9 cellular contexts compared by ENCODE assay signal in genomic region chr5:131416729-131417128, GRCh38.
DNase-seq lines count a peak whose midpoint lies in the region; ATAC-seq and TF ChIP-seq lines count a peak whose summit lies in the region.
"Had no signal": no experiment of that assay in that cellular context is flagged by ENCODE, and none has a peak within 500 bp of the region (broad histone marks: within the 10 kb centered on the region; RNA-seq: fewer than 3 reads in every experiment).

No MANE protein-coding gene starts in this region.

- peak overlapping the region; percentile 87 for H3K27ac Mint-ChIP-seq in activated naive CD8-positive, alpha-beta T cell

- WGBS in testis, 2 donors: 54 to 90% methylated on average over 3 of the region's 3 CpGs

- H3K27me3 ChIP-seq in testis: no peaks in the 10 kb centered on the region
- H3K27me3 ChIP-seq: colonic mucosa had no signal

- H3K4me3 Mint-ChIP-seq in activated naive CD8-positive, alpha-beta T cell: no peak overlapping the region

- peak; percentile 70 for ATAC-seq in GM18505 (IDR thresholded peaks at IDR 0.05; ENCODE audit: unreplicated experiment)
- ATAC-seq in GM19468 (IDR thresholded peaks at IDR 0.05; ENCODE audit: extremely low read depth, unreplicated experiment): peak; percentile 61
- peak; percentile 58 for ATAC-seq in HG03095 (IDR thresholded peaks at IDR 0.05; ENCODE audit: unreplicated experiment)

- no peaks in the 10 kb centered on the region for H3K9me3 ChIP-seq in testis
- H3K9me3 ChIP-seq: colonic mucosa had no signal

- no peaks in the 10 kb centered on the region for H3K9me3 Mint-ChIP-seq in activated naive CD8-positive, alpha-beta T cell (ENCODE audit: low read depth)

- no peak overlapping the region for H3K4me3 ChIP-seq in testis
- H3K4me3 ChIP-seq: colonic mucosa had no signal

- DNase-seq in putamen (ENCODE audit: low spot score) (no peak), NCI-H2029 (lab: John Stamatoyannopoulos, UW) (no peak), HPDE6-E6E7 (ENCODE audit: extremely low spot score) (no peak), testis (no peak)

- H3K27me3 Mint-ChIP-seq in activated naive CD8-positive, alpha-beta T cell: no peaks in the 10 kb centered on the region

- H3K4me1 Mint-ChIP-seq in activated naive CD8-positive, alpha-beta T cell (ENCODE audit: low read depth): peaks cover 36% of the 10 kb centered on the region

- TF ChIP-seq POLR2A in GM18505 (IDR thresholded peaks at IDR 0.05; ENCODE audit: borderline replicate concordance, extremely low read depth, insufficient read depth, insufficient read length): no peak
- TF ChIP-seq POLR2A in testis (IDR thresholded peaks at IDR 0.05): no peak

- H3K4me1 ChIP-seq in testis: no peaks in the 10 kb centered on the region
- H3K4me1 ChIP-seq: colonic mucosa had no signal

- TF ChIP-seq CTCF in testis (IDR thresholded peaks at IDR 0.05): no peak

- no peak overlapping the region for H3K27ac ChIP-seq in testis
- H3K27ac ChIP-seq: colonic mucosa had no signal

- H3K36me3 Mint-ChIP-seq in activated naive CD8-positive, alpha-beta T cell: peaks cover 4% of the 10 kb centered on the region

- no peaks in the 10 kb centered on the region for H3K36me3 ChIP-seq in testis (ENCODE audit: low read depth, missing control alignments)
- H3K36me3 ChIP-seq: colonic mucosa had no signal

- intact Hi-C loops in testis (cut with DNase I; ENCODE audit: low total_unique reads): no loop called here
